In genomic region chr3:122003596-122003995, GRCh38 we compare ENCODE assay signal across 30 cellular contexts. TPM values are rescaled to one million over a fixed set of nuclear protein-coding genes. Genes with fewer than 3 reads are reported as not detected.
DNase-seq lines count a peak whose midpoint lies in the region; ATAC-seq, FAIRE-seq and TF ChIP-seq lines count a peak whose summit lies in the region.
"Had no signal": no experiment of that assay in that cellular context is flagged by ENCODE, and none has a peak within 500 bp of the region (broad histone marks: within the 10 kb centered on the region; RNA-seq: fewer than 3 reads in every experiment).

No MANE protein-coding gene starts in this region.

- H3K9me3 Mint-ChIP-seq in stimulated activated naive CD8-positive, alpha-beta T cell treated with anti-CD3 and anti-CD28 coated beads, Interleukin-15, Interleukin-2, amounts not matched to agents 100 ng/mL and 50 ng/mL, for 24 hours = no peaks in the 10 kb centered on the region
- H3K9me3 Mint-ChIP-seq in stimulated activated naive CD8-positive, alpha-beta T cell treated with anti-CD3 and anti-CD28 coated beads, Interleukin-15, amount 100 ng/mL, for 72 hours = no peaks in the 10 kb centered on the region
- H3K9me3 Mint-ChIP-seq: CD4-positive, alpha-beta T cell; naive thymus-derived CD8-positive, alpha-beta T cell had no signal

- no peaks in the 10 kb centered on the region for H4K20me1 ChIP-seq in SU-DHL-6 (ENCODE audit: low read depth, low read length)

- no peak for ATAC-seq in stimulated activated naive CD8-positive, alpha-beta T cell treated with anti-CD3 and anti-CD28 coated beads, Interleukin-15, amount 100 ng/mL, for 72 hours
- ATAC-seq in GM19397 (IDR thresholded peaks at IDR 0.05; ENCODE audit: unreplicated experiment) = no peak
- ATAC-seq: naive thymus-derived CD8-positive, alpha-beta T cell had no signal

- H3K27me3 Mint-ChIP-seq in stimulated activated naive CD8-positive, alpha-beta T cell treated with anti-CD3 and anti-CD28 coated beads, Interleukin-15, Interleukin-2, amounts not matched to agents 100 ng/mL and 50 ng/mL, for 24 hours = peaks cover 23% of the 10 kb centered on the region
- H3K27me3 Mint-ChIP-seq in stimulated activated naive CD8-positive, alpha-beta T cell treated with anti-CD3 and anti-CD28 coated beads, Interleukin-15, amount 100 ng/mL, for 72 hours = peaks cover 23% of the 10 kb centered on the region

- TF ChIP-seq CTCF in SU-DHL-6 (IDR thresholded peaks at IDR 0.05; ENCODE audit: insufficient read depth, low read length, poor library complexity, severe bottlenecking) = no peak
- no peak for TF ChIP-seq CTCF in epithelial cell of proximal tubule (conservative IDR thresholded peaks at IDR 0.05; ENCODE audit: low read depth, low read length)
- no peak for TF ChIP-seq CTCF in kidney (IDR thresholded peaks at IDR 0.05; ENCODE audit: borderline replicate concordance, extremely low read depth, insufficient read depth)

- H3K4me3 ChIP-seq in SU-DHL-6 (ENCODE audit: insufficient read depth, low read length, poor library complexity, severe bottlenecking) (peak overlapping the region; percentile 18), epithelial cell of proximal tubule (ENCODE audit: low read depth, low read length) (no peak overlapping the region), thymus (ENCODE audit: low read length) (no peak overlapping the region), kidney (ENCODE audit: low read length in 2 of 2) (no peak overlapping the region)
- H3K4me3 ChIP-seq: esophagus muscularis mucosa, gastrocnemius medialis, ovary, right lobe of liver, tibial artery had no signal

- no peaks in the 10 kb centered on the region for H3K27me3 ChIP-seq in SU-DHL-6 (ENCODE audit: low read length)
- H3K27me3 ChIP-seq in thymus (ENCODE audit: control insufficient read depth, insufficient read depth) = no peaks in the 10 kb centered on the region
- H3K27me3 ChIP-seq: esophagus muscularis mucosa, gastrocnemius medialis, ovary, right lobe of liver, tibial artery had no signal

- H3K4me3 Mint-ChIP-seq in stimulated activated naive CD8-positive, alpha-beta T cell treated with anti-CD3 and anti-CD28 coated beads, Interleukin-15, Interleukin-2, amounts not matched to agents 100 ng/mL and 50 ng/mL, for 24 hours = peak overlapping the region; percentile 4
- no peak overlapping the region for H3K4me3 Mint-ChIP-seq in stimulated activated naive CD8-positive, alpha-beta T cell treated with anti-CD3 and anti-CD28 coated beads, Interleukin-15, amount 100 ng/mL, for 72 hours
- H3K4me3 Mint-ChIP-seq: CD4-positive, alpha-beta T cell had no signal

- FAIRE-seq in kidney (lab: Jason Lieb, UNC) = no peak
- FAIRE-seq: HTR-8/SVneo, keratinocyte had no signal

- intact Hi-C loops in kidney (cut with DNase I) = no loop called here

- H3K36me3 ChIP-seq in SU-DHL-6 (ENCODE audit: low read length) = no peaks in the 10 kb centered on the region; the same call in 1 of the 2 replicates
- H3K36me3 ChIP-seq in thymus (ENCODE audit: control insufficient read depth, insufficient read depth) = no peaks in the 10 kb centered on the region
- peaks cover 0 to 5% of the 10 kb centered on the region in 2 donors for H3K36me3 ChIP-seq in kidney (ENCODE audit: control insufficient read depth in 1 of 2, insufficient read depth in 2 of 2, low read length in 2 of 2)
- H3K36me3 ChIP-seq: esophagus muscularis mucosa, gastrocnemius medialis, ovary, right lobe of liver, tibial artery had no signal

- H3K9me2 ChIP-seq in SU-DHL-6 (replicated peaks; ENCODE audit: insufficient read depth, low read length) = no peaks in the 10 kb centered on the region

- H3K27ac ChIP-seq in SU-DHL-6 (ENCODE audit: low read depth, low read length) (peak overlapping the region; percentile 65), thymus (ENCODE audit: low read depth) (peak overlapping the region; percentile 5), kidney (ENCODE audit: low read depth in 2 of 2, low read length in 2 of 2) (no peak overlapping the region)
- H3K27ac ChIP-seq: esophagus muscularis mucosa, gastrocnemius medialis, ovary, right lobe of liver, tibial artery had no signal

- H3K4me1 Mint-ChIP-seq in stimulated activated naive CD8-positive, alpha-beta T cell treated with anti-CD3 and anti-CD28 coated beads, Interleukin-15, Interleukin-2, amounts not matched to agents 100 ng/mL and 50 ng/mL, for 24 hours (ENCODE audit: low read depth) = peaks cover 41% of the 10 kb centered on the region
- H3K4me1 Mint-ChIP-seq in stimulated activated naive CD8-positive, alpha-beta T cell treated with anti-CD3 and anti-CD28 coated beads, Interleukin-15, amount 100 ng/mL, for 72 hours = peaks cover 16% of the 10 kb centered on the region

- no peaks in the 10 kb centered on the region for H3K36me3 Mint-ChIP-seq in stimulated activated naive CD8-positive, alpha-beta T cell treated with anti-CD3 and anti-CD28 coated beads, Interleukin-15, Interleukin-2, amounts not matched to agents 100 ng/mL and 50 ng/mL, for 24 hours (ENCODE audit: low read depth)
- H3K36me3 Mint-ChIP-seq: naive thymus-derived CD8-positive, alpha-beta T cell had no signal

- WGBS in thymus = 24% methylated on average over 1 of the region's 1 CpG

- no peak for DNase-seq in stimulated activated naive CD8-positive, alpha-beta T cell treated with anti-CD3 and anti-CD28 coated beads, Interleukin-15, amount 100 ng/mL, for 72 hours
- DNase-seq in epithelial cell of proximal tubule (ENCODE audit: low read depth) = peak; percentile 29
- no peak for DNase-seq in kidney
- no peak for DNase-seq in NCI-H1048 (lab: John Stamatoyannopoulos, UW)
- DNase-seq: ACHN; activated CD4-positive, alpha-beta T cell treated with anti-CD3 and anti-CD28 coated beads, Interleukin-2, amount 50 U/mL, for 1 hour; activated CD8-positive, alpha-beta memory T cell treated with anti-CD3 and anti-CD28 coated beads, Interleukin-2, amount 50 U/mL, for 48 hours; activated naive CD4-positive, alpha-beta T cell; anterior cingulate cortex; CD4-positive, alpha-beta T cell; gastrocnemius medialis; GF-D8; mesendoderm; naive thymus-derived CD8-positive, alpha-beta T cell; NCI-H1417 treated with DMSO at 0.1 percent for 48 hours; NCI-H526 treated with DMSO at 0.1 percent for 48 hours; ovary; right lobe of liver; SHP77 treated with DMSO at 0.1 percent for 48 hours; stimulated activated naive CD4-positive, alpha-beta T cell; tibial artery had no signal

- H2AFZ ChIP-seq in SU-DHL-6 (ENCODE audit: low read depth, low read length, severe bottlenecking) = no peak overlapping the region

- peaks cover 6% of the 10 kb centered on the region; the same call in 1 of the 2 replicates for H3F3A ChIP-seq in SU-DHL-6 (ENCODE audit: insufficient read depth)

- peak overlapping the region; percentile 34 for H3K9ac ChIP-seq in SU-DHL-6 (ENCODE audit: low read length)
- no peak overlapping the region for H3K9ac ChIP-seq in kidney (ENCODE audit: low read length in 2 of 2)

- no peaks in the 10 kb centered on the region for H3K9me3 ChIP-seq in SU-DHL-6 (ENCODE audit: insufficient read depth, low read length)
- no peaks in the 10 kb centered on the region for H3K9me3 ChIP-seq in thymus (ENCODE audit: control insufficient read depth)
- H3K9me3 ChIP-seq in kidney (ENCODE audit: control insufficient read depth in 1 of 2, low read length in 2 of 2) = no peaks in the 10 kb centered on the region
- H3K9me3 ChIP-seq: esophagus muscularis mucosa, gastrocnemius medialis, ovary, right lobe of liver, tibial artery had no signal

- H3K79me2 ChIP-seq in SU-DHL-6 (ENCODE audit: insufficient read depth, low read length) = no peaks in the 10 kb centered on the region

- H3K27ac Mint-ChIP-seq in stimulated activated naive CD8-positive, alpha-beta T cell treated with anti-CD3 and anti-CD28 coated beads, Interleukin-15, Interleukin-2, amounts not matched to agents 100 ng/mL and 50 ng/mL, for 24 hours = peak overlapping the region; percentile 75
- H3K27ac Mint-ChIP-seq in stimulated activated naive CD8-positive, alpha-beta T cell treated with anti-CD3 and anti-CD28 coated beads, Interleukin-15, amount 100 ng/mL, for 72 hours = no peak overlapping the region
- H3K27ac Mint-ChIP-seq: CD4-positive, alpha-beta T cell had no signal

- no peaks in the 10 kb centered on the region for H3K4me1 ChIP-seq in thymus (ENCODE audit: control insufficient read depth, insufficient read depth, low read length)
- peaks cover 0 to 2% of the 10 kb centered on the region in 2 donors for H3K4me1 ChIP-seq in kidney (ENCODE audit: control insufficient read depth in 1 of 2, insufficient read depth in 1 of 2, low read depth in 1 of 2, low read length in 2 of 2)
- H3K4me1 ChIP-seq: esophagus muscularis mucosa, gastrocnemius medialis had no signal

- peak overlapping the region; percentile 76 for H3K4me2 ChIP-seq in SU-DHL-6 (ENCODE audit: low read depth, low read length, poor library complexity, severe bottlenecking)

RNA-seq across cellular contexts. Expression of gene ILDR1, which starts 18.5 kb away (rescaled TPM):
- 2.2 and 2.8 TPM in 2 replicates for total RNA-seq in epithelial cell of proximal tubule
- 2.1 TPM for polyA plus RNA-seq in thymus
- 17.7 TPM for total RNA-seq in kidney
- polyA plus RNA-seq in kidney (ENCODE audit: insufficient read depth, low read depth, low replicate concordance) = 11.9 TPM
- total RNA-seq: CD4-positive, alpha-beta T cell; gastrocnemius medialis; H4; LHCN-M2; naive thymus-derived CD8-positive, alpha-beta T cell had no signal
- polyA plus RNA-seq: naive thymus-derived CD8-positive, alpha-beta T cell had no signal

RNA-seq across cellular contexts. Expression of gene CD86, which starts 51.6 kb away (rescaled TPM):
- not detected in 2 replicates for total RNA-seq in epithelial cell of proximal tubule
- polyA plus RNA-seq in thymus = 18.0 TPM
- 6.3 TPM for total RNA-seq in kidney
- 1.3 TPM for polyA plus RNA-seq in kidney (ENCODE audit: insufficient read depth, low read depth, low replicate concordance)
- total RNA-seq: LHCN-M2 had no signal

Comparison
In these comparisons a context has a peak if more than half of its experiments do, and no peak if none do; other contexts are left out.
1. H3K27ac ChIP-seq: peak in SU-DHL-6 (single experiment) and thymus (single experiment); none in kidney (0 of 2).